ENCODE assay signal across 24 cellular contexts in genomic region chr13:111322001-111322915, GRCh38. TPM values are rescaled to one million over a fixed set of nuclear protein-coding genes. Genes with fewer than 3 reads are reported as not detected.
DNase-seq lines count a peak whose midpoint lies in the region; ATAC-seq and TF ChIP-seq lines count a peak whose summit lies in the region.
"Had no signal": no experiment of that assay in that cellular context is flagged by ENCODE, and none has a peak within 500 bp of the region (broad histone marks: within the 10 kb centered on the region; RNA-seq: fewer than 3 reads in every experiment).

No MANE protein-coding gene starts in this region.

- no peaks in the 10 kb centered on the region for H3K36me3 ChIP-seq in sigmoid colon

- no peak overlapping the region for H3K4me3 ChIP-seq in sigmoid colon

- H3K79me2 ChIP-seq in H9 (ENCODE audit: insufficient read depth, low read length): no peaks in the 10 kb centered on the region

- WGBS in H9 (ENCODE audit: extremely low coverage, insufficient read length, low lambda C conversion rate): no CpG with 5 or more reads among the region's 19 CpGs
- 88 to 93% methylated on average over 19 of the region's 19 CpGs for WGBS in sigmoid colon, 2 donors

- no peak overlapping the region for H2BK120ac ChIP-seq in H9 (ENCODE audit: low read depth, low read length, poor library complexity, severe bottlenecking)

- no peak overlapping the region for H3K4me3 Mint-ChIP-seq in activated T-cell treated with anti-CD3 and anti-CD28 coated beads, Interleukin-2, amount 50 U/mL, for 4 hours
- H3K4me3 Mint-ChIP-seq in H9: no peak overlapping the region
- H3K4me3 Mint-ChIP-seq: CD14-positive monocyte, IgD-negative memory B cell had no signal

- TF ChIP-seq POLR2A in sigmoid colon (IDR thresholded peaks at IDR 0.05): no peak

- H2BK15ac ChIP-seq in H9 (ENCODE audit: low read depth, low read length): no peak overlapping the region

- H3K23me2 ChIP-seq in H9 (ENCODE audit: insufficient read length, low read depth, low read length, poor library complexity, severe bottlenecking): no peaks in the 10 kb centered on the region

- peak; percentile 7 to 18 for ATAC-seq in activated T-cell treated with anti-CD3 and anti-CD28 coated beads, Interleukin-2, amount 50 U/mL, for 4 hours
- no peak for ATAC-seq in activated CD4-positive, CD25-positive, alpha-beta regulatory T cell treated with anti-CD3 and anti-CD28 coated beads, Interleukin-2, amount 50 U/mL, for 24 hours
- no peak for ATAC-seq in GM19463 (IDR thresholded peaks at IDR 0.05; ENCODE audit: unreplicated experiment)

- no peak overlapping the region for H3K4me2 ChIP-seq in H9 (ENCODE audit: insufficient read depth, insufficient read length, low read length)

- H3K27ac Mint-ChIP-seq in H9: peak overlapping the region in 1 of 3 experiments; percentile 55; a peak in 2 of 7 replicates
- H3K27ac Mint-ChIP-seq: CD14-positive monocyte, IgD-negative memory B cell had no signal

- no peak overlapping the region for H3K18ac ChIP-seq in H9 (ENCODE audit: insufficient read length, low read depth, low read length)

- H3K9me3 Mint-ChIP-seq in activated T-cell treated with anti-CD3 and anti-CD28 coated beads, Interleukin-2, amount 50 U/mL, for 4 hours: no peaks in the 10 kb centered on the region
- no peaks in the 10 kb centered on the region; a peak in 1 of 5 replicates for H3K9me3 Mint-ChIP-seq in H9
- H3K9me3 Mint-ChIP-seq: IgD-negative memory B cell had no signal

- DNase-seq in activated T-cell treated with anti-CD3 and anti-CD28 coated beads, Interleukin-2, amount 50 U/mL, for 4 hours: no peak
- no peak for DNase-seq in activated T-cell treated with anti-CD3 and anti-CD28 coated beads, Interleukin-2, amount 50 U/mL, for 48 hours
- peak; percentile 24 for DNase-seq in H9
- peak; percentile 48 for DNase-seq in islet precursor cell
- peak; percentile 59 for DNase-seq in sigmoid colon
- no peak for DNase-seq in 8988T
- DNase-seq: AML-193; DMS53; EL; GF-D8; MV-4-11; NCI-H1105 treated with DMSO at 0.1 percent for 48 hours; NCI-H2081; NCI-H2171; NCI-H345; NCI-H524; NCI-H774; NK-92 treated with Interleukin-12 subunit alpha and Interleukin-12 subunit beta, amount 100 ng/mL, for 24 hours had no signal

- H3K4ac ChIP-seq in H9 (ENCODE audit: low read depth, low read length): no peak overlapping the region

- no peak overlapping the region for H2AK5ac ChIP-seq in H9 (ENCODE audit: insufficient read length, low read length)

- H3K36me3 Mint-ChIP-seq in activated T-cell treated with anti-CD3 and anti-CD28 coated beads, Interleukin-2, amount 50 U/mL, for 4 hours (ENCODE audit: insufficient read depth): peaks cover 2% of the 10 kb centered on the region
- H3K36me3 Mint-ChIP-seq in H9 (ENCODE audit: insufficient read depth in 1 of 3, low read depth in 3 of 3): no peaks in the 10 kb centered on the region; a peak in 1 of 7 replicates
- H3K36me3 Mint-ChIP-seq: CD14-positive monocyte had no signal

- H4K20me1 ChIP-seq in H9 (ENCODE audit: control insufficient read depth, insufficient read depth, insufficient read length): no peaks in the 10 kb centered on the region

- no peak overlapping the region for H3K14ac ChIP-seq in H9 (ENCODE audit: insufficient read depth, low read length)

- H3K23ac ChIP-seq in H9 (ENCODE audit: insufficient read length, low read depth, low read length): no peak overlapping the region

- H2AFZ ChIP-seq in H9 (ENCODE audit: low read length): no peak overlapping the region

- H3K27me3 ChIP-seq in H9 (ENCODE audit: insufficient read depth, low read length) (no peaks in the 10 kb centered on the region), sigmoid colon (no peaks in the 10 kb centered on the region)

- H3T11ph ChIP-seq in H9 (ENCODE audit: low read length): no peak overlapping the region

- H3K56ac ChIP-seq in H9 (ENCODE audit: insufficient read length, low read depth, low read length): no peak overlapping the region

- H4K5ac ChIP-seq in H9 (ENCODE audit: insufficient read length, low read depth, low read length): no peak overlapping the region

- H3K9me3 ChIP-seq in H9 (ENCODE audit: control insufficient read depth, low read depth, low read length): no peaks in the 10 kb centered on the region
- no peaks in the 10 kb centered on the region for H3K9me3 ChIP-seq in sigmoid colon

- H3K9ac ChIP-seq in H9 (ENCODE audit: extremely low read depth, insufficient read length, low read length): no peak overlapping the region

- TF ChIP-seq EP300 in sigmoid colon (IDR thresholded peaks at IDR 0.05): no peak

- H3K4me1 Mint-ChIP-seq in activated T-cell treated with anti-CD3 and anti-CD28 coated beads, Interleukin-2, amount 50 U/mL, for 4 hours (ENCODE audit: low read depth): peaks cover 5% of the 10 kb centered on the region
- H3K4me1 Mint-ChIP-seq in H9: peaks cover 7 to 9% of the 10 kb centered on the region in 2 experiments; a peak in 3 of 4 replicates
- H3K4me1 Mint-ChIP-seq: CD14-positive monocyte, IgD-negative memory B cell had no signal

- H3K27me3 Mint-ChIP-seq in activated T-cell treated with anti-CD3 and anti-CD28 coated beads, Interleukin-2, amount 50 U/mL, for 4 hours (ENCODE audit: low read depth): no peaks in the 10 kb centered on the region
- H3K27me3 Mint-ChIP-seq in H9 (ENCODE audit: low read depth): no peaks in the 10 kb centered on the region
- H3K27me3 Mint-ChIP-seq: IgD-negative memory B cell had no signal

- H4K8ac ChIP-seq in H9 (replicated peaks; ENCODE audit: insufficient read length, low read depth, low read length): no peak overlapping the region

- H3K79me1 ChIP-seq in H9 (ENCODE audit: insufficient read depth, low read depth, low read length, poor library complexity, severe bottlenecking): no peaks in the 10 kb centered on the region

- intact Hi-C loops in sigmoid colon (cut with DNase I): no loop called here

- H3K4me1 ChIP-seq in H9 (ENCODE audit: insufficient read depth, low read length) (no peaks in the 10 kb centered on the region), sigmoid colon (no peaks in the 10 kb centered on the region)

- no peak overlapping the region for H2BK12ac ChIP-seq in H9 (ENCODE audit: insufficient read length, low read depth, low read length)

- H3K27ac ChIP-seq in H9 (ENCODE audit: insufficient read length, low read depth, low read length) (no peak overlapping the region), sigmoid colon (no peak overlapping the region)

- TF ChIP-seq CTCF in H9 (conservative IDR thresholded peaks at IDR 0.05) (no peak), sigmoid colon (IDR thresholded peaks at IDR 0.05) (no peak)

- H4K91ac ChIP-seq in H9 (ENCODE audit: insufficient read length, low read depth, low read length): no peak overlapping the region

- no peak overlapping the region for H2BK5ac ChIP-seq in H9 (ENCODE audit: insufficient read length, low read length)

- no peak overlapping the region for H2BK20ac ChIP-seq in H9 (ENCODE audit: low read depth, low read length, poor library complexity, severe bottlenecking)

RNA-seq across cellular contexts. Expression of gene TEX29, which starts 1.8 kb away (rescaled TPM):
- under 1 TPM in 2 of 3 donors, not detected in 1; 0.28 to 0.40 TPM for total RNA-seq in activated T-cell treated with anti-CD3 and anti-CD28 coated beads, Interleukin-2, amount 50 U/mL, for 4 hours
- total RNA-seq in H9 (2021): 0.33 TPM in 1 of 2 replicates, not detected in the other
- total RNA-seq in sigmoid colon: 1 to 10 TPM in 2 of 4 donors, not detected in 2; 1.5 to 2.1 TPM
- polyA plus RNA-seq in sigmoid colon: under 1 TPM in 1 of 3 donors, not detected in 2; 0.79 TPM
- total RNA-seq: A172, H4 had no signal
- polyA plus RNA-seq: IgD-negative memory B cell had no signal

Comparison
In these comparisons a context has a peak if more than half of its experiments do, and no peak if none do; other contexts are left out.
1. ATAC-seq: peak in activated T-cell treated with anti-CD3 and anti-CD28 coated beads, Interleukin-2, amount 50 U/mL, for 4 hours (2 of 2); none in activated CD4-positive, CD25-positive, alpha-beta regulatory T cell treated with anti-CD3 and anti-CD28 coated beads, Interleukin-2, amount 50 U/mL, for 24 hours (0 of 2) and GM19463 (single experiment).
2. DNase-seq: peak in H9 (single experiment), islet precursor cell (single experiment) and sigmoid colon (single experiment); none in activated T-cell treated with anti-CD3 and anti-CD28 coated beads, Interleukin-2, amount 50 U/mL, for 4 hours (single experiment), activated T-cell treated with anti-CD3 and anti-CD28 coated beads, Interleukin-2, amount 50 U/mL, for 48 hours (0 of 2) and 8988T (single experiment).